23 cellular contexts compared by ENCODE assay signal in genomic region chr22:29166180-29166579, GRCh38. TPM values are rescaled to one million over a fixed set of nuclear protein-coding genes. Genes with fewer than 3 reads are reported as not detected.
DNase-seq lines count a peak whose midpoint lies in the region; ATAC-seq and TF ChIP-seq lines count a peak whose summit lies in the region.
"Had no signal": no experiment of that assay in that cellular context is flagged by ENCODE, and none has a peak within 500 bp of the region (broad histone marks: within the 10 kb centered on the region; RNA-seq: fewer than 3 reads in every experiment).

No MANE protein-coding gene starts in this region.

- peaks cover 3% of the 10 kb centered on the region for H3K9me3 Mint-ChIP-seq in activated naive CD8-positive, alpha-beta T cell treated with anti-CD3 and anti-CD28 coated beads for 36 hours
- H3K9me3 Mint-ChIP-seq in activated naive CD8-positive, alpha-beta T cell treated with anti-CD3 and anti-CD28 coated beads, Interleukin-2, amount 50 U/mL, for 24 hours, result no peaks in the 10 kb centered on the region
- no peaks in the 10 kb centered on the region for H3K9me3 Mint-ChIP-seq in effector memory CD8-positive, alpha-beta T cell
- H3K9me3 Mint-ChIP-seq: activated naive CD4-positive, alpha-beta T cell treated with anti-CD3 and anti-CD28 coated beads for 36 hours; activated T-cell treated with anti-CD3 and anti-CD28 coated beads, Interleukin-2, amount 50 U/mL, for 4 hours; HFFc6 had no signal

- H3K4me3 Mint-ChIP-seq in activated naive CD8-positive, alpha-beta T cell treated with anti-CD3 and anti-CD28 coated beads for 36 hours, result no peak overlapping the region
- H3K4me3 Mint-ChIP-seq in activated naive CD8-positive, alpha-beta T cell treated with anti-CD3 and anti-CD28 coated beads, Interleukin-2, amount 50 U/mL, for 24 hours, result no peak overlapping the region
- peak overlapping the region; percentile 43 to 52 for H3K4me3 Mint-ChIP-seq in effector memory CD8-positive, alpha-beta T cell
- H3K4me3 Mint-ChIP-seq: activated naive CD4-positive, alpha-beta T cell treated with anti-CD3 and anti-CD28 coated beads for 36 hours; activated T-cell treated with anti-CD3 and anti-CD28 coated beads, Interleukin-2, amount 50 U/mL, for 4 hours; HFFc6; stimulated activated memory B cell treated with anti-CD40 and anti-IgM and Interleukin-4, amounts not matched to agents 10 μg/mL and 1 μg/mL and 100 μg/mL, for 72 hours had no signal

- CTCF ChIA-PET in HEK293T (lab: Yijun Ruan, JAX), result no interaction called here

- intact Hi-C loops in posterior vena cava (cut with DNase I), result no loop called here

- H3K27me3 Mint-ChIP-seq in activated naive CD8-positive, alpha-beta T cell treated with anti-CD3 and anti-CD28 coated beads for 36 hours, result peaks cover 57% of the 10 kb centered on the region
- peaks cover 57% of the 10 kb centered on the region for H3K27me3 Mint-ChIP-seq in activated naive CD8-positive, alpha-beta T cell treated with anti-CD3 and anti-CD28 coated beads, Interleukin-2, amount 50 U/mL, for 24 hours
- peaks cover 0 to 8% of the 10 kb centered on the region in 2 donors for H3K27me3 Mint-ChIP-seq in effector memory CD8-positive, alpha-beta T cell

- H3K27ac Mint-ChIP-seq in activated naive CD8-positive, alpha-beta T cell treated with anti-CD3 and anti-CD28 coated beads for 36 hours, result peak overlapping the region; percentile 43
- H3K27ac Mint-ChIP-seq in activated naive CD8-positive, alpha-beta T cell treated with anti-CD3 and anti-CD28 coated beads, Interleukin-2, amount 50 U/mL, for 24 hours, result no peak overlapping the region
- H3K27ac Mint-ChIP-seq in effector memory CD8-positive, alpha-beta T cell, result peak overlapping the region in 1 of 2 donors; percentile 73
- H3K27ac Mint-ChIP-seq: activated CD4-positive, alpha-beta T cell treated with anti-CD3 and anti-CD28 coated beads for 36 hours; activated naive CD4-positive, alpha-beta T cell treated with anti-CD3 and anti-CD28 coated beads for 36 hours; HFFc6 had no signal

- no peak for DNase-seq in activated naive CD8-positive, alpha-beta T cell treated with anti-CD3 and anti-CD28 coated beads for 36 hours
- no peak for DNase-seq in activated naive CD8-positive, alpha-beta T cell treated with anti-CD3 and anti-CD28 coated beads, Interleukin-2, amount 50 U/mL, for 24 hours
- DNase-seq in HEK293T (ENCODE audit: extremely low spot score) (peak; percentile 7), posterior vena cava (ENCODE audit: low spot score) (peak; percentile 35), Ammon's horn (ENCODE audit: low spot score) (no peak)
- DNase-seq in effector memory CD8-positive, alpha-beta T cell, result no peak
- DNase-seq: activated CD4-positive, alpha-beta T cell treated with anti-CD3 and anti-CD28 coated beads for 36 hours; activated naive CD4-positive, alpha-beta T cell treated with anti-CD3 and anti-CD28 coated beads for 36 hours; activated T-cell treated with anti-CD3 and anti-CD28 coated beads, Interleukin-2, amount 50 U/mL, for 4 hours; dermis blood vessel endothelial cell; GF-D8; HFFc6; NCI-H1694 treated with DMSO at 0.1 percent for 48 hours; NCI-H526; occipital lobe; SJCRH30; stimulated activated CD4-positive, alpha-beta T cell treated with anti-CD3 and anti-CD28 coated beads, Interleukin-2, amount 100 ng/mL, for 48 hours; uterus had no signal

- H3K4me1 Mint-ChIP-seq in activated naive CD8-positive, alpha-beta T cell treated with anti-CD3 and anti-CD28 coated beads for 36 hours, result peaks cover 25% of the 10 kb centered on the region
- H3K4me1 Mint-ChIP-seq in activated naive CD8-positive, alpha-beta T cell treated with anti-CD3 and anti-CD28 coated beads, Interleukin-2, amount 50 U/mL, for 24 hours, result peaks cover 25% of the 10 kb centered on the region
- peaks cover 14 to 18% of the 10 kb centered on the region in 2 donors for H3K4me1 Mint-ChIP-seq in effector memory CD8-positive, alpha-beta T cell (ENCODE audit: low read depth in 2 of 2)

- POLR2A ChIA-PET in HEK293T (lab: Yijun Ruan, JAX), result no interaction called here

- no peaks in the 10 kb centered on the region for H3K36me3 Mint-ChIP-seq in activated naive CD8-positive, alpha-beta T cell treated with anti-CD3 and anti-CD28 coated beads for 36 hours
- no peaks in the 10 kb centered on the region for H3K36me3 Mint-ChIP-seq in activated naive CD8-positive, alpha-beta T cell treated with anti-CD3 and anti-CD28 coated beads, Interleukin-2, amount 50 U/mL, for 24 hours (ENCODE audit: low read depth)
- no peaks in the 10 kb centered on the region for H3K36me3 Mint-ChIP-seq in effector memory CD8-positive, alpha-beta T cell (ENCODE audit: insufficient read depth)
- H3K36me3 Mint-ChIP-seq: stimulated activated memory B cell treated with anti-CD40 and anti-IgM and Interleukin-4, amounts not matched to agents 10 μg/mL and 1 μg/mL and 100 μg/mL, for 72 hours had no signal

- no peak for ATAC-seq in activated naive CD8-positive, alpha-beta T cell treated with anti-CD3 and anti-CD28 coated beads, Interleukin-2, amount 50 U/mL, for 24 hours
- no peak for ATAC-seq in effector memory CD8-positive, alpha-beta T cell (replicated peaks)
- ATAC-seq in HG03432 (IDR thresholded peaks at IDR 0.05; ENCODE audit: unreplicated experiment) (no peak), HG02610 (IDR thresholded peaks at IDR 0.05; ENCODE audit: unreplicated experiment) (no peak)
- ATAC-seq: stimulated activated memory B cell treated with anti-CD40 and anti-IgM and Interleukin-4, amounts not matched to agents 10 μg/mL and 1 μg/mL and 100 μg/mL, for 72 hours had no signal

TF ChIP-seq in HEK293T, 16 proteins besides CTCF, POLR2A, EP300 and RAD21:
- TF ChIP-seq ELF4 (IDR thresholded peaks at IDR 0.05) (no peak), CTBP1 (IDR thresholded peaks at IDR 0.05; ENCODE audit: borderline replicate concordance) (no peak), FOXK2 (IDR thresholded peaks at IDR 0.05) (no peak), BHLHE40 (IDR thresholded peaks at IDR 0.05; ENCODE audit: borderline replicate concordance) (no peak), L3MBTL2 (conservative IDR thresholded peaks at IDR 0.05) (no peak)

RNA-seq across cellular contexts. Expression of gene EMID1, which starts 39.5 kb away (rescaled TPM):
- not detected for total RNA-seq in activated naive CD8-positive, alpha-beta T cell treated with anti-CD3 and anti-CD28 coated beads for 36 hours
- total RNA-seq in posterior vena cava, result 1 to 10 TPM; 1.4 to 2.4 TPM
- total RNA-seq: A673; activated CD4-positive, alpha-beta T cell treated with anti-CD3 and anti-CD28 coated beads for 36 hours; activated CD8-positive, alpha-beta memory T cell treated with anti-CD3 and anti-CD28 coated beads for 36 hours; activated naive CD4-positive, alpha-beta T cell treated with anti-CD3 and anti-CD28 coated beads for 36 hours; HFFc6 had no signal

Comparison
In these comparisons a context has a peak if more than half of its experiments do, and no peak if none do; other contexts are left out.
1. DNase-seq: peak in HEK293T (single experiment) and posterior vena cava (single experiment); none in activated naive CD8-positive, alpha-beta T cell treated with anti-CD3 and anti-CD28 coated beads for 36 hours (single experiment), activated naive CD8-positive, alpha-beta T cell treated with anti-CD3 and anti-CD28 coated beads, Interleukin-2, amount 50 U/mL, for 24 hours (single experiment), effector memory CD8-positive, alpha-beta T cell (0 of 3) and Ammon's horn (single experiment).
2. H3K4me3 Mint-ChIP-seq: peak in effector memory CD8-positive, alpha-beta T cell (2 of 2); none in activated naive CD8-positive, alpha-beta T cell treated with anti-CD3 and anti-CD28 coated beads for 36 hours (single experiment) and activated naive CD8-positive, alpha-beta T cell treated with anti-CD3 and anti-CD28 coated beads, Interleukin-2, amount 50 U/mL, for 24 hours (single experiment).